1 cellular context compared by ENCODE assay signal in the genomic region with DNA sequence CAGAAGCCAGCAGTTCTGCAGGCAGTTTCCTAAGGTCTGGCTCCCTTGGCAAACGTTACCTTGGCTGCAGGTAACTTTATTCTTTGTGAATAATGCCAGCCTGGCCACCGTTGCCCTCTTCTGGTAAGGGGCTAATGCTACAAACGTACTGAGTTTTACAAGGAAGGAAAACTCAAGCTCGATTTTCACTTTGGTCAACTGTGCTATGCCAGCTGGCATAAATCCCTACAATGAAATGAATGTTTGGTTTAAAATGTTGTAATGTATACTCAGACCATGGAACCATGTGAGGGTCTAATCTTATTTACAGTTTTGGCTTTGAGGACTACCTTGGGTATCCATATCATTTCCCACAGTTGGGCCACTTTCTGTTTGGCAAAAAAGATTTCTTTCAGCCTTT.
TF ChIP-seq lines count a peak whose summit lies in the region.

No MANE protein-coding gene starts in this region.

TF ChIP-seq in GM23338, 12 proteins besides CTCF, POLR2A, EP300 and RAD21 (continued from another document):
- TF ChIP-seq EZH2phosphoT487 (IDR thresholded peaks at IDR 0.05; ENCODE audit: unreplicated experiment) (no peak), ZNF331 (CRISPR knock-in tag; IDR thresholded peaks at IDR 0.05; ENCODE audit: low read depth) (no peak), JUNB (IDR thresholded peaks at IDR 0.05; ENCODE audit: unreplicated experiment) (no peak)
